Comparison of ENCODE assay signal across 22 cellular contexts in genomic region chr2:17605691-17606090, GRCh38.
"Had no signal": no experiment of that assay in that cellular context is flagged by ENCODE, and none has a peak within 500 bp of the region (broad histone marks: within the 10 kb centered on the region; RNA-seq: fewer than 3 reads in every experiment).

No MANE protein-coding gene starts in this region.

- H3K27ac ChIP-seq: PC-9, Peyer's patch, SJCRH30 had no signal

- H3K4me3 ChIP-seq: PC-9, Peyer's patch, SJCRH30 had no signal

- H2AFZ ChIP-seq: PC-9 had no signal

- H3K27me3 ChIP-seq: Peyer's patch, SJCRH30 had no signal

- ATAC-seq: Right ventricle myocardium inferior, SK-N-SH treated with all-trans-retinoic acid at 6 μM for 48 hours had no signal

- H3K9me3 ChIP-seq: Peyer's patch, SJCRH30 had no signal

- DNase-seq: KBM-7, NCI-H1092, NCI-H1105 treated with DMSO at 0.1 percent for 48 hours, NCI-H1417 treated with DMSO at 0.1 percent for 48 hours, NCI-H146, NCI-H1694 treated with DMSO at 0.1 percent for 48 hours, NCI-H1930, NCI-H2081, NCI-H2107, NCI-H2171, NCI-H226, NCI-H446, NCI-H510A, NCI-H524 treated with DMSO at 0.1 percent for 48 hours, NCI-H69, NCI-H774, PC-9, Peyer's patch, SHP77 treated with DMSO at 0.1 percent for 48 hours, SJCRH30 had no signal

- H3K36me3 ChIP-seq: Peyer's patch, SJCRH30 had no signal

- H3K4me1 ChIP-seq: Peyer's patch, SJCRH30 had no signal

- H3K4me2 ChIP-seq: PC-9 had no signal
